8 cellular contexts compared by ENCODE assay signal in the genomic region with DNA sequence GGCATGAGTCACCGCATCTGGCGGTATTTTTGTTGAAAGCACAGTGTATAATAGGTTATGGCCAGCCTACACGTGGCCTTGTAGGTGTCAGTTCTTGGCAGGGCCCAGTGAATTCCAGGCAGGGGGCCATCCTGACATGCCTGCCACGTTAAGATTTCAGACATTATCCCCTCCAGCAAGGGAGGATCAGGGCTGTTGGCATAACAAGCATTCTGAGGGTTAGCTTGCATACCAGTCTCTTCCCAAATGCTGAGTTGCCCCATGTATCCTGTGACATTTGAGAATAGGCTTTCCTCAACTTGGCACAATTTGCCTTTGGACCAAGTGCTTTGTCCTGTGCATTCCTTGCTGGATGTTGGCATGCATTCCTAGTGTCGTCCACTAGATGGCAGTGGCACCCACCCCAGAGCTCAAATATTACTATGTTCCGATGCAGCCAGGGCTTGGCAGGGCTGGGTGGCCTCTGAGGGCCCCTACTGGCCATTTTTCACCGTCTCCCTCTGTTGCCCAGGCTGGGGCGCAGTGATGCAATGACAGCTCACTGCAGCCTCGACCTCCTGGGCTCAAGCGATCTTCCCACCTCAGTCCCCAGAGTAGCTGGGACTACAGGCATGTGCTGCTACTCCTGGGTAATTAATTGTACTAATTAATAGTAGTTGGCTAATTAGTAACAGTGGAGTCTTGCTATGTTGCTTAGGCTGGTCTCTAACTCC. TPM values are rescaled to one million over a fixed set of nuclear protein-coding genes. Genes with fewer than 3 reads are reported as not detected.
DNase-seq lines count a peak whose midpoint lies in the region; ATAC-seq and TF ChIP-seq lines count a peak whose summit lies in the region.

No MANE protein-coding gene starts in this region.

- H3K36me3 ChIP-seq in fibroblast of lung (ENCODE audit: control insufficient read depth, insufficient read depth, low read length) (no peaks in the 10 kb centered on the region), neural cell (ENCODE audit: insufficient read depth, low read length) (no peaks in the 10 kb centered on the region)

- H3K79me2 ChIP-seq in fibroblast of lung (ENCODE audit: control insufficient read depth, insufficient read depth, low read length), result no peaks in the 10 kb centered on the region
- no peaks in the 10 kb centered on the region for H3K79me2 ChIP-seq in neural cell (replicated peaks; ENCODE audit: insufficient read depth, low read length)

- no peaks in the 10 kb centered on the region for H3K27me3 ChIP-seq in fibroblast of lung (ENCODE audit: control insufficient read depth, insufficient read depth, low read length)
- no peaks in the 10 kb centered on the region for H3K27me3 ChIP-seq in neural cell (ENCODE audit: insufficient read depth, low read depth, low read length)

- ATAC-seq in GM18907 (IDR thresholded peaks at IDR 0.05; ENCODE audit: unreplicated experiment), result peak; percentile 88
- peak; percentile 99 to 100 for ATAC-seq in activated T-cell treated with anti-CD3 and anti-CD28 coated beads, Interleukin-2, amount 50 U/mL, for 4 hours

- H3K9ac ChIP-seq in fibroblast of lung (ENCODE audit: insufficient read depth, low read length) (no peak overlapping the region), neural cell (ENCODE audit: low read length) (no peak overlapping the region)

- H4K20me1 ChIP-seq in fibroblast of lung (ENCODE audit: control insufficient read depth, extremely low read depth, insufficient read depth, low read length) (no peaks in the 10 kb centered on the region), neural cell (ENCODE audit: insufficient read depth) (no peaks in the 10 kb centered on the region)

- TF ChIP-seq EP300 in neural cell (conservative IDR thresholded peaks at IDR 0.05; ENCODE audit: poor library complexity, severe bottlenecking), result no peak

- H3K4me3 Mint-ChIP-seq in activated T-cell treated with anti-CD3 and anti-CD28 coated beads, Interleukin-2, amount 50 U/mL, for 4 hours, result no peak overlapping the region

- no peaks in the 10 kb centered on the region for H3K9me3 ChIP-seq in fibroblast of lung (ENCODE audit: control insufficient read depth, insufficient read depth, low read depth, low read length)
- no peaks in the 10 kb centered on the region for H3K9me3 ChIP-seq in neural cell (ENCODE audit: low read length)

- peak; percentile 87 for TF ChIP-seq RAD21 in neural cell (conservative IDR thresholded peaks at IDR 0.05)

- H3K36me3 Mint-ChIP-seq in activated T-cell treated with anti-CD3 and anti-CD28 coated beads, Interleukin-2, amount 50 U/mL, for 4 hours (ENCODE audit: insufficient read depth), result no peaks in the 10 kb centered on the region

- H2AFZ ChIP-seq in fibroblast of lung (ENCODE audit: low read length) (no peak overlapping the region), neural cell (ENCODE audit: low read depth, low read length) (no peak overlapping the region)

- no peak overlapping the region for H3K4me3 ChIP-seq in fibroblast of lung (replicated peaks in 1 of 4; ENCODE audit: control extremely low read depth in 1 of 4, insufficient read depth in 1 of 4, low read depth in 3 of 4, low read length in 4 of 4)
- H3K4me3 ChIP-seq in neural cell (ENCODE audit: low read length), result no peak overlapping the region

- DNase-seq in AG20443 (ENCODE audit: low spot score) (peak; percentile 94), KG1 (lab: John Stamatoyannopoulos, UW) (peak; percentile 67), RPMI7951 (ENCODE audit: low read depth) (peak; percentile 86), fibroblast of lung (ENCODE audit: low read depth in 2 of 2) (peak; percentile 71 to 81)
- DNase-seq in activated T-cell treated with anti-CD3 and anti-CD28 coated beads, Interleukin-2, amount 50 U/mL, for 4 hours, result peak; percentile 66
- peak; percentile 65 for DNase-seq in stimulated activated naive CD4-positive, alpha-beta T cell treated with Interleukin-2 at 50 U/mL for 16 hours (lab: John Stamatoyannopoulos, UW)

- H3F3A ChIP-seq in neural cell (ENCODE audit: insufficient read depth, low read length, poor library complexity, severe bottlenecking), result no peaks in the 10 kb centered on the region

- peaks cover 3% of the 10 kb centered on the region for H3K27me3 Mint-ChIP-seq in activated T-cell treated with anti-CD3 and anti-CD28 coated beads, Interleukin-2, amount 50 U/mL, for 4 hours (ENCODE audit: low read depth)

- H3K4me1 Mint-ChIP-seq in activated T-cell treated with anti-CD3 and anti-CD28 coated beads, Interleukin-2, amount 50 U/mL, for 4 hours (ENCODE audit: low read depth), result no peaks in the 10 kb centered on the region

- H3K27ac ChIP-seq in fibroblast of lung (ENCODE audit: insufficient read depth, low read length), result no peak overlapping the region
- H3K27ac ChIP-seq in neural cell (ENCODE audit: low read length), result no peak overlapping the region

- no peak overlapping the region for H3K4me2 ChIP-seq in fibroblast of lung (ENCODE audit: extremely low read depth, insufficient read depth, low read length)
- H3K4me2 ChIP-seq in neural cell (ENCODE audit: low read length), result no peak overlapping the region

- no peaks in the 10 kb centered on the region for H3K9me2 ChIP-seq in neural cell (ENCODE audit: insufficient read depth, low read length)

- H3K4me1 ChIP-seq in fibroblast of lung (ENCODE audit: control insufficient read depth, extremely low read depth, insufficient read depth, low read length), result no peaks in the 10 kb centered on the region

- peak; percentile 91 to 97 for TF ChIP-seq CTCF in fibroblast of lung (conservative IDR thresholded peaks at IDR 0.05 in 1 of 2, IDR thresholded peaks at IDR 0.05 in 1 of 2; ENCODE audit: low read depth in 1 of 2, low read length in 2 of 2)
- peak; percentile 99 for TF ChIP-seq CTCF in neural cell (IDR thresholded peaks at IDR 0.05; ENCODE audit: poor library complexity, severe bottlenecking)

- no peaks in the 10 kb centered on the region for H3K9me3 Mint-ChIP-seq in activated T-cell treated with anti-CD3 and anti-CD28 coated beads, Interleukin-2, amount 50 U/mL, for 4 hours

TF ChIP-seq in neural cell, 6 proteins besides CTCF, POLR2A, EP300 and RAD21:
- no peak for TF ChIP-seq MXI1 (conservative IDR thresholded peaks at IDR 0.05; ENCODE audit: poor library complexity, severe bottlenecking)
- TF ChIP-seq, protein P1, sequence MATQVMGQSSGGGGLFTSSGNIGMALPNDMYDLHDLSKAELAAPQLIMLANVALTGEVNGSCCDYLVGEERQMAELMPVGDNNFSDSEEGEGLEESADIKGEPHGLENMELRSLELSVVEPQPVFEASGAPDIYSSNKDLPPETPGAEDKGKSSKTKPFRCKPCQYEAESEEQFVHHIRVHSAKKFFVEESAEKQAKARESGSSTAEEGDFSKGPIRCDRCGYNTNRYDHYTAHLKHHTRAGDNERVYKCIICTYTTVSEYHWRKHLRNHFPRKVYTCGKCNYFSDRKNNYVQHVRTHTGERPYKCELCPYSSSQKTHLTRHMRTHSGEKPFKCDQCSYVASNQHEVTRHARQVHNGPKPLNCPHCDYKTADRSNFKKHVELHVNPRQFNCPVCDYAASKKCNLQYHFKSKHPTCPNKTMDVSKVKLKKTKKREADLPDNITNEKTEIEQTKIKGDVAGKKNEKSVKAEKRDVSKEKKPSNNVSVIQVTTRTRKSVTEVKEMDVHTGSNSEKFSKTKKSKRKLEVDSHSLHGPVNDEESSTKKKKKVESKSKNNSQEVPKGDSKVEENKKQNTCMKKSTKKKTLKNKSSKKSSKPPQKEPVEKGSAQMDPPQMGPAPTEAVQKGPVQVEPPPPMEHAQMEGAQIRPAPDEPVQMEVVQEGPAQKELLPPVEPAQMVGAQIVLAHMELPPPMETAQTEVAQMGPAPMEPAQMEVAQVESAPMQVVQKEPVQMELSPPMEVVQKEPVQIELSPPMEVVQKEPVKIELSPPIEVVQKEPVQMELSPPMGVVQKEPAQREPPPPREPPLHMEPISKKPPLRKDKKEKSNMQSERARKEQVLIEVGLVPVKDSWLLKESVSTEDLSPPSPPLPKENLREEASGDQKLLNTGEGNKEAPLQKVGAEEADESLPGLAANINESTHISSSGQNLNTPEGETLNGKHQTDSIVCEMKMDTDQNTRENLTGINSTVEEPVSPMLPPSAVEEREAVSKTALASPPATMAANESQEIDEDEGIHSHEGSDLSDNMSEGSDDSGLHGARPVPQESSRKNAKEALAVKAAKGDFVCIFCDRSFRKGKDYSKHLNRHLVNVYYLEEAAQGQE (IDR thresholded peaks at IDR 0.05; ENCODE audit: borderline replicate concordance), result no peak
- no peak for TF ChIP-seq TAF1 (IDR thresholded peaks at IDR 0.05; ENCODE audit: low read depth)
- no peak for TF ChIP-seq POLR2AphosphoS5 (IDR thresholded peaks at IDR 0.05)
- peak; percentile 89 for TF ChIP-seq SMC3 (conservative IDR thresholded peaks at IDR 0.05; ENCODE audit: poor library complexity)
TF ChIP-seq in neural cell: peak in this region for 1.

RNA-seq across cellular contexts. Expression of a gene that starts 31.2 kb away (rescaled TPM):
- not detected in 2 replicates for total RNA-seq in RPMI7951 (2014; rRNA removed; shearing (Covaris generic))
- not detected for total RNA-seq in activated T-cell treated with anti-CD3 and anti-CD28 coated beads, Interleukin-2, amount 50 U/mL, for 4 hours
- total RNA-seq in fibroblast of lung, result under 0.01 TPM in 1 of 2 replicates, not detected in the other
- not detected in 2 replicates for polyA plus RNA-seq in fibroblast of lung
- not detected in 2 replicates for polyA plus RNA-seq in fibroblast of lung (2012)
- polyA minus RNA-seq in fibroblast of lung (ENCODE audit: low replicate concordance), result not detected in 2 replicates
- not detected in 2 replicates for polyA plus RNA-seq in neural cell
- polyA minus RNA-seq in neural cell, result not detected in 2 replicates
